ENCODE assay signal across 22 cellular contexts in genomic region chr12:104305349-104305748, GRCh38. TPM values are rescaled to one million over a fixed set of nuclear protein-coding genes. Genes with fewer than 3 reads are reported as not detected.
A peak's percentile ranks its signal among the peaks of the same experiment; 100 is the strongest.
DNase-seq lines count a peak whose midpoint lies in the region; ATAC-seq, FAIRE-seq and TF ChIP-seq lines count a peak whose summit lies in the region.
"Had no signal": no experiment of that assay in that cellular context is flagged by ENCODE, and none has a peak within 500 bp of the region (broad histone marks: within the 10 kb centered on the region; RNA-seq: fewer than 3 reads in every experiment).

No MANE protein-coding gene starts in this region.

- no peak overlapping the region for H3K4me3 ChIP-seq in osteoblast (ENCODE audit: insufficient read depth, low read length)

- H3K27ac ChIP-seq in osteoblast (ENCODE audit: low read depth, low read length): peak overlapping the region; percentile 91

- peaks cover 85% of the 10 kb centered on the region for H4K20me1 ChIP-seq in osteoblast (ENCODE audit: insufficient read depth, low read length)

- H2AFZ ChIP-seq in osteoblast (ENCODE audit: low read length): no peak overlapping the region

- peaks cover 50% of the 10 kb centered on the region for H3K4me1 ChIP-seq in osteoblast (ENCODE audit: insufficient read depth, low read length)

- peak overlapping the region; percentile 92 for H3K4me3 Mint-ChIP-seq in activated naive CD4-positive, alpha-beta T cell treated with anti-CD3 and anti-CD28 coated beads, Interleukin-2, amount 50 U/mL, for 24 hours
- no peak overlapping the region for H3K4me3 Mint-ChIP-seq in chondrocyte (ENCODE audit: unreplicated experiment)
- H3K4me3 Mint-ChIP-seq: nephron progenitor cell had no signal

- DNase-seq in activated naive CD4-positive, alpha-beta T cell (lab: John Stamatoyannopoulos, UW): no peak
- no peak for DNase-seq in H54 (ENCODE audit: insufficient read length, low spot score)
- DNase-seq in chondrocyte (ENCODE audit: low spot score): no peak
- DNase-seq in osteoblast (ENCODE audit: insufficient read length, low spot score, missing footprints): no peak
- DNase-seq in UCSD-AML1 (lab: John Stamatoyannopoulos, UW; ENCODE audit: unreplicated experiment): no peak
- DNase-seq in Right ventricle myocardium superior: no peak
- DNase-seq: activated CD4-positive, CD25-positive, alpha-beta regulatory T cell; activated effector memory CD4-positive, alpha-beta T cell treated with Interleukin-2 at 50 U/mL for 16 hours; DND-41; Kasumi-1; kidney glomerular epithelial cell; NCI-H1048; NCI-H187 treated with DMSO at 0.1 percent for 48 hours; NCI-H226; NCI-H774; nephron progenitor cell; PC-3 had no signal

- no peaks in the 10 kb centered on the region for H3K9me3 Mint-ChIP-seq in activated naive CD4-positive, alpha-beta T cell treated with anti-CD3 and anti-CD28 coated beads, Interleukin-2, amount 50 U/mL, for 24 hours
- no peaks in the 10 kb centered on the region for H3K9me3 Mint-ChIP-seq in chondrocyte (ENCODE audit: low read depth)
- H3K9me3 Mint-ChIP-seq: central memory CD8-positive, alpha-beta T cell had no signal

- H3K27me3 Mint-ChIP-seq in activated naive CD4-positive, alpha-beta T cell treated with anti-CD3 and anti-CD28 coated beads, Interleukin-2, amount 50 U/mL, for 24 hours: no peaks in the 10 kb centered on the region
- no peaks in the 10 kb centered on the region for H3K27me3 Mint-ChIP-seq in chondrocyte (ENCODE audit: low read depth)
- H3K27me3 Mint-ChIP-seq: central memory CD8-positive, alpha-beta T cell had no signal

- TF ChIP-seq CTCF in chondrocyte (IDR thresholded peaks at IDR 0.05) (no peak), osteoblast (IDR thresholded peaks at IDR 0.05; ENCODE audit: extremely low read depth, low read depth, low read length) (no peak)

- intact Hi-C loops in Right ventricle myocardium superior (cut with DNase I): no loop called here

- H3K27ac Mint-ChIP-seq in activated naive CD4-positive, alpha-beta T cell treated with anti-CD3 and anti-CD28 coated beads, Interleukin-2, amount 50 U/mL, for 24 hours: no peak overlapping the region
- H3K27ac Mint-ChIP-seq in chondrocyte (ENCODE audit: unreplicated experiment): peak overlapping the region; percentile 49
- H3K27ac Mint-ChIP-seq: nephron progenitor cell had no signal

- no peak for TF ChIP-seq POLR2A in H54 (IDR thresholded peaks at IDR 0.05; ENCODE audit: low read depth, low read length)

- peaks cover 17% of the 10 kb centered on the region for H3K36me3 Mint-ChIP-seq in activated naive CD4-positive, alpha-beta T cell treated with anti-CD3 and anti-CD28 coated beads, Interleukin-2, amount 50 U/mL, for 24 hours
- peaks cover 5% of the 10 kb centered on the region for H3K36me3 Mint-ChIP-seq in chondrocyte (ENCODE audit: low read depth)

- no peaks in the 10 kb centered on the region for H3K27me3 ChIP-seq in osteoblast (ENCODE audit: insufficient read depth, low read length)
- H3K27me3 ChIP-seq: ascending aorta had no signal

- H3K79me2 ChIP-seq in osteoblast (ENCODE audit: insufficient read depth, low read length): peaks cover 95% of the 10 kb centered on the region

- H3K4me1 Mint-ChIP-seq in activated naive CD4-positive, alpha-beta T cell treated with anti-CD3 and anti-CD28 coated beads, Interleukin-2, amount 50 U/mL, for 24 hours: peaks cover 73% of the 10 kb centered on the region
- H3K4me1 Mint-ChIP-seq in chondrocyte (ENCODE audit: low read depth): peaks cover 60% of the 10 kb centered on the region

- H3K4me2 ChIP-seq in osteoblast (ENCODE audit: insufficient read depth, low read length): peak overlapping the region; percentile 28

- peaks cover 67% of the 10 kb centered on the region for H3K36me3 ChIP-seq in osteoblast (ENCODE audit: insufficient read depth, low read length)

- H3K9me3 ChIP-seq in osteoblast (ENCODE audit: low read depth, low read length): no peaks in the 10 kb centered on the region
- H3K9me3 ChIP-seq: ascending aorta, thoracic aorta had no signal

- peak; percentile 43 for FAIRE-seq in H54 (lab: Jason Lieb, UNC)

- ATAC-seq in Right ventricle myocardium superior (ENCODE audit: poor library complexity) (no peak), GM18870 (IDR thresholded peaks at IDR 0.05; ENCODE audit: unreplicated experiment) (no peak)
- ATAC-seq: PC-3 had no signal

RNA-seq across cellular contexts. Expression of gene EID3, which starts 1.8 kb away (rescaled TPM):
- total RNA-seq in chondrocyte (1.3 to 1.8 TPM (median 1.5 TPM) in 3 replicates), osteoblast (14.4 and 19.2 TPM in 2 replicates), Right ventricle myocardium superior (1.2 TPM)
